23 cellular contexts compared by ENCODE assay signal in genomic region chr1:118815909-118816308, GRCh38.
DNase-seq lines count a peak whose midpoint lies in the region; ATAC-seq, FAIRE-seq and TF ChIP-seq lines count a peak whose summit lies in the region.
"Had no signal": no experiment of that assay in that cellular context is flagged by ENCODE, and none has a peak within 500 bp of the region (broad histone marks: within the 10 kb centered on the region; RNA-seq: fewer than 3 reads in every experiment).

No MANE protein-coding gene starts in this region.

- H3K36me3 ChIP-seq in liver (ENCODE audit: control insufficient read depth in 4 of 4, insufficient read depth in 3 of 4, low read depth in 1 of 4, low read length in 3 of 4): no peaks in the 10 kb centered on the region
- H3K36me3 ChIP-seq in HepG2 (replicated peaks in 1 of 2; ENCODE audit: control insufficient read depth in 1 of 2, insufficient read depth in 2 of 2, low read length in 2 of 2): no peaks in the 10 kb centered on the region
- H3K36me3 ChIP-seq in adipocyte (ENCODE audit: control insufficient read depth, insufficient read depth, low read length, severe bottlenecking): no peaks in the 10 kb centered on the region
- H3K36me3 ChIP-seq in right lobe of liver: no peaks in the 10 kb centered on the region
- H3K36me3 ChIP-seq: MG63 had no signal

- POLR2A ChIA-PET in HepG2 (lab: Yijun Ruan, JAX): no interaction called here

- H3K4me1 ChIP-seq in liver (ENCODE audit: control insufficient read depth in 4 of 4, insufficient read depth in 4 of 4, low read length in 3 of 4): peaks cover 0 to 11% (median 0%) of the 10 kb centered on the region in 4 donors
- H3K4me1 ChIP-seq in HepG2 (ENCODE audit: insufficient read depth, low read length): no peaks in the 10 kb centered on the region
- peaks cover 44% of the 10 kb centered on the region for H3K4me1 ChIP-seq in adipocyte (ENCODE audit: control insufficient read depth, insufficient read depth, low read length)
- peaks cover 0 to 6% (median 0%) of the 10 kb centered on the region in 4 donors for H3K4me1 ChIP-seq in right lobe of liver

- no peak overlapping the region for H3K4me3 ChIP-seq in liver (ENCODE audit: low read depth in 1 of 3, low read length in 3 of 3)
- no peak overlapping the region for H3K4me3 ChIP-seq in HepG2 (replicated peaks in 1 of 3; ENCODE audit: insufficient read depth in 1 of 3, low read depth in 2 of 3, low read length in 3 of 3)
- H3K4me3 ChIP-seq in adipocyte (ENCODE audit: low read length): peak overlapping the region; percentile 43
- H3K4me3 ChIP-seq in right lobe of liver: no peak overlapping the region
- H3K4me3 ChIP-seq: K562, MG63 had no signal

- H3K36me3 Mint-ChIP-seq in activated naive CD4-positive, alpha-beta T cell treated with anti-CD3 and anti-CD28 coated beads, Interleukin-2, amount 50 U/mL, for 72 hours: no peaks in the 10 kb centered on the region
- H3K36me3 Mint-ChIP-seq: CD8-positive, alpha-beta memory T cell had no signal

- no peak overlapping the region for H3K4me2 ChIP-seq in HepG2 (ENCODE audit: low read depth, low read length)

- no peak for TF ChIP-seq EP300 in HepG2 (IDR thresholded peaks at IDR 0.05; ENCODE audit: low read depth in 2 of 2, low read length in 2 of 2)
- no peak for TF ChIP-seq EP300 in HepG2 (CRISPR knock-in tag; IDR thresholded peaks at IDR 0.05; ENCODE audit: borderline replicate concordance)

- in situ Hi-C loops in HepG2 (cut with HindIII; ENCODE audit: extremely low pct_ligation_motif_present, low pct_unique_long_range_greater_than_20kb): no loop called here

- H3K9ac ChIP-seq in liver (ENCODE audit: low read depth in 1 of 2, low read length in 2 of 2) (no peak overlapping the region), HepG2 (ENCODE audit: insufficient read depth, low read depth, low read length) (no peak overlapping the region), adipocyte (ENCODE audit: low read length) (peak overlapping the region; percentile 69)

- CTCF ChIA-PET in HepG2 (lab: Yijun Ruan, JAX; ENCODE audit: low intra/inter-chr PET ratio, low total read pairs): no interaction called here

- H3K27ac Mint-ChIP-seq in activated naive CD4-positive, alpha-beta T cell treated with anti-CD3 and anti-CD28 coated beads, Interleukin-2, amount 50 U/mL, for 72 hours: no peak overlapping the region
- H3K27ac Mint-ChIP-seq: CD8-positive, alpha-beta memory T cell had no signal

- no peaks in the 10 kb centered on the region for H3K27me3 ChIP-seq in liver (ENCODE audit: control insufficient read depth in 4 of 4, insufficient read depth in 4 of 4, low read length in 3 of 4)
- no peaks in the 10 kb centered on the region for H3K27me3 ChIP-seq in HepG2 (ENCODE audit: control insufficient read depth in 1 of 2, insufficient read depth in 2 of 2, low read length in 2 of 2)
- H3K27me3 ChIP-seq in adipocyte (replicated peaks; ENCODE audit: control insufficient read depth, insufficient read depth, low read length): no peaks in the 10 kb centered on the region
- no peaks in the 10 kb centered on the region for H3K27me3 ChIP-seq in right lobe of liver
- H3K27me3 ChIP-seq: MG63 had no signal

- TF ChIP-seq POLR2A in HepG2 (IDR thresholded peaks at IDR 0.05; ENCODE audit: insufficient read depth in 1 of 2, low read depth in 2 of 2, low read length in 2 of 2) (no peak), right lobe of liver (IDR thresholded peaks at IDR 0.05) (peak; percentile 35)

- H3K79me2 ChIP-seq in HepG2 (ENCODE audit: insufficient read depth, low read length): no peaks in the 10 kb centered on the region

- intact Hi-C loops in HepG2 (cut with micrococcal nuclease; ENCODE audit: unreplicated experiment): no loop called here
- intact Hi-C loops in right lobe of liver (cut with DNase I): no loop called here

- TF ChIP-seq CTCF in liver (IDR thresholded peaks at IDR 0.05; ENCODE audit: low read depth, low read length, missing input control) (no peak), HepG2 (CRISPR knock-in tag; IDR thresholded peaks at IDR 0.05) (no peak), right lobe of liver (IDR thresholded peaks at IDR 0.05) (no peak)

- no TSS peak for BruUV-seq in HepG2 (replicated peaks; lab: Mats Ljungman, UMichigan)

- peak; percentile 30 to 40 for TF ChIP-seq RAD21 in liver (IDR thresholded peaks at IDR 0.05)
- no peak for TF ChIP-seq RAD21 in HepG2 (CRISPR knock-in tag; IDR thresholded peaks at IDR 0.05)

- H3K9me3 Mint-ChIP-seq in activated naive CD4-positive, alpha-beta T cell treated with anti-CD3 and anti-CD28 coated beads, Interleukin-2, amount 50 U/mL, for 72 hours: peaks cover 12 to 13% of the 10 kb centered on the region in 2 donors

- WGBS in liver: 17% methylated on average over 2 of the region's 2 CpGs
- WGBS in HepG2 (ENCODE audit: low lambda C conversion rate): 4% methylated on average over 2 of the region's 2 CpGs
- 11% methylated on average over 2 of the region's 2 CpGs for WGBS in right lobe of liver (ENCODE audit: insufficient coverage, low coverage, low lambda C conversion rate, missing lambda C conversion rate)

- H3K9me3 ChIP-seq in liver (ENCODE audit: control insufficient read depth in 4 of 4, low read length in 3 of 4) (no peaks in the 10 kb centered on the region), HepG2 (ENCODE audit: low read length) (no peaks in the 10 kb centered on the region), adipocyte (ENCODE audit: control insufficient read depth, low read length) (no peaks in the 10 kb centered on the region), right lobe of liver (no peaks in the 10 kb centered on the region)
- H3K9me3 ChIP-seq: MG63 had no signal

- ATAC-seq in HepG2 (no peak), right lobe of liver (peak; percentile 66 to 85 (median 74)), GM18858 (IDR thresholded peaks at IDR 0.05; ENCODE audit: unreplicated experiment) (no peak)
- no peak for ATAC-seq in activated naive CD4-positive, alpha-beta T cell treated with anti-CD3 and anti-CD28 coated beads, Interleukin-2, amount 50 U/mL, for 72 hours
- ATAC-seq: K562 had no signal

- no peak overlapping the region for H2AFZ ChIP-seq in HepG2 (ENCODE audit: low read length)

- DNase-seq in HepG2 (ENCODE audit: low spot score): no peak
- no peak for DNase-seq in adipocyte (ENCODE audit: low read depth)
- no peak for DNase-seq in right lobe of liver
- DNase-seq in activated T-cell treated with anti-CD3 and anti-CD28 coated beads for 4 hours: no peak
- no peak for DNase-seq in stimulated activated naive CD4-positive, alpha-beta T cell treated with Interleukin-2 at 50 U/mL for 16 hours (lab: John Stamatoyannopoulos, UW)
- DNase-seq in activated naive CD4-positive, alpha-beta T cell treated with anti-CD3 and anti-CD28 coated beads, Interleukin-2, amount 50 U/mL, for 72 hours (ENCODE audit: low spot score in 2 of 2): no peak
- DNase-seq: Calu3; CD8-positive, alpha-beta memory T cell; DMS153; MG63; NCI-H1092 treated with DMSO at 0.1 percent for 48 hours; NCI-H1436 treated with DMSO at 0.1 percent for 48 hours; NCI-H1930; NCI-H510A; NK-92 treated with Interleukin-12 subunit alpha and Interleukin-12 subunit beta, amount 100 ng/mL, for 24 hours; Right ventricle myocardium superior had no signal

- no peaks in the 10 kb centered on the region for H4K20me1 ChIP-seq in HepG2 (ENCODE audit: insufficient read depth, low read length)

- peak overlapping the region; percentile 77 to 93 for H3K27ac ChIP-seq in liver (ENCODE audit: low read depth in 1 of 2, low read length in 2 of 2)
- H3K27ac ChIP-seq in HepG2 (ENCODE audit: extremely low read length, insufficient read depth, low read length): no peak overlapping the region
- peak overlapping the region; percentile 49 to 67 (median 53) for H3K27ac ChIP-seq in right lobe of liver
- H3K27ac ChIP-seq: C4-2B had no signal

- no peak for FAIRE-seq in HepG2 (lab: Jason Lieb, UNC)
- FAIRE-seq: G401.6, GM18507, GM19239, K562 had no signal

TF ChIP-seq in liver, 16 proteins besides CTCF, POLR2A, EP300 and RAD21 (continues in another document):
- TF ChIP-seq HNF4A (conservative IDR thresholded peaks at IDR 0.05) (peak; percentile 86 to 94), FOXA2 (IDR thresholded peaks at IDR 0.05) (no peak), ZBTB33 (IDR thresholded peaks at IDR 0.05) (peak; percentile 60), RXRA (IDR thresholded peaks at IDR 0.05) (peak; percentile 83 to 87), NR2F2 (IDR thresholded peaks at IDR 0.05) (peak; percentile 15), JUND (IDR thresholded peaks at IDR 0.05) (peak; percentile 60 to 88)

TF ChIP-seq in HepG2, 621 proteins besides CTCF, POLR2A, EP300 and RAD21 (continues in another document):
- TF ChIP-seq MAZ (IDR thresholded peaks at IDR 0.05; ENCODE audit: borderline replicate concordance, low read depth, low read length): no peak
- TF ChIP-seq MAZ (CRISPR knock-in tag; IDR thresholded peaks at IDR 0.05; ENCODE audit: low read depth): no peak
- TF ChIP-seq ZNF614 (CRISPR knock-in tag; IDR thresholded peaks at IDR 0.05; ENCODE audit: borderline replicate concordance): no peak
- TF ChIP-seq ZNF879 (CRISPR knock-in tag; IDR thresholded peaks at IDR 0.05): no peak
- no peak for TF ChIP-seq RBM39 (IDR thresholded peaks at IDR 0.05; ENCODE audit: low read depth, low read length, poor library complexity, severe bottlenecking)
- TF ChIP-seq ZNF788 (CRISPR knock-in tag; IDR thresholded peaks at IDR 0.05; ENCODE audit: borderline replicate concordance): no peak
- TF ChIP-seq ETV6 (CRISPR knock-in tag; conservative IDR thresholded peaks at IDR 0.05): no peak
- no peak for TF ChIP-seq FOXO4 (CRISPR knock-in tag; conservative IDR thresholded peaks at IDR 0.05)
- TF ChIP-seq ZNF629 (CRISPR knock-in tag; conservative IDR thresholded peaks at IDR 0.05): no peak
- no peak for TF ChIP-seq ZNF773 (CRISPR knock-in tag; IDR thresholded peaks at IDR 0.05; ENCODE audit: borderline replicate concordance)
- no peak for TF ChIP-seq ZNF335 (CRISPR knock-in tag; IDR thresholded peaks at IDR 0.05)
- TF ChIP-seq ZNF326 (CRISPR knock-in tag; IDR thresholded peaks at IDR 0.05; ENCODE audit: borderline replicate concordance): no peak
- no peak for TF ChIP-seq ZNF530 (CRISPR knock-in tag; IDR thresholded peaks at IDR 0.05; ENCODE audit: low read depth)

Comparison
In these comparisons a context has a peak if more than half of its experiments do, and no peak if none do; other contexts are left out.
1. ATAC-seq: peak in right lobe of liver (4 of 4); none in HepG2 (single experiment), GM18858 (single experiment) and activated naive CD4-positive, alpha-beta T cell treated with anti-CD3 and anti-CD28 coated beads, Interleukin-2, amount 50 U/mL, for 72 hours (0 of 2).